Comparison of ENCODE assay signal across 18 cellular contexts in the genomic region with DNA sequence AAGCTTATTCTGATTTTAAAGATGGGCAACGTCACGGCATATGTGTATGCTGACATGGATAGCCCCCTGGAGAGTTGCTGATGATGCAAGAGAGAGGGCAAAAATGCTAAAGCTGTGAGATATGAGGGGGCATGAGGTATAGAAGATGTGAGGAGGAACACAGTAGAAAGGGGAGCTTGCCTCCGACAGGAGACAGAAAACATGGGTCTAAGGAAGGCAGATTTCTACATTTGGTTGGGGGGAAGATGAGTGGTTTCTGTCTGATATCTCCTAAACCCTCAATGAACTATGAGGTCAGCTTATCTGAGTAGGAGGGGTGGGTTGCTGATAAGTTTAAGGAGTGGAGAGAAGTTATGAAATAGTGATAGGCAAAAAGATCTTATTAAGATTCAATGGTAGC.
"Had no signal": no experiment of that assay in that cellular context is flagged by ENCODE, and none has a peak within 500 bp of the region (broad histone marks: within the 10 kb centered on the region; RNA-seq: fewer than 3 reads in every experiment).

No MANE protein-coding gene starts in this region.

- H3K27me3 Mint-ChIP-seq: activated CD4-positive, alpha-beta memory T cell treated with anti-CD3 and anti-CD28 coated beads for 36 hours; activated CD4-positive, alpha-beta T cell treated with anti-CD3 and anti-CD28 coated beads for 36 hours; activated CD8-positive, alpha-beta memory T cell treated with anti-CD3 and anti-CD28 coated beads, Interleukin-2, amount 10 ng/mL, durations not matched to agents 7 days and 5 days; activated naive CD4-positive, alpha-beta T cell treated with anti-CD3 and anti-CD28 coated beads, Interleukin-2, amount 50 U/mL, for 24 hours; activated T-cell treated with anti-CD3 and anti-CD28 coated beads, Interleukin-2, amount 50 U/mL, for 24 hours had no signal

- H3K9me3 Mint-ChIP-seq: activated CD4-positive, alpha-beta memory T cell treated with anti-CD3 and anti-CD28 coated beads for 36 hours; activated naive CD4-positive, alpha-beta T cell treated with anti-CD3 and anti-CD28 coated beads, Interleukin-2, amount 50 U/mL, for 24 hours; activated T-cell treated with anti-CD3 and anti-CD28 coated beads, Interleukin-2, amount 50 U/mL, for 24 hours had no signal

- DNase-seq: activated CD4-positive, alpha-beta memory T cell treated with anti-CD3 and anti-CD28 coated beads for 36 hours; activated CD4-positive, alpha-beta T cell treated with anti-CD3 and anti-CD28 coated beads for 36 hours; activated CD8-positive, alpha-beta memory T cell treated with anti-CD3 and anti-CD28 coated beads, Interleukin-2, amount 10 ng/mL, durations not matched to agents 7 days and 5 days; activated T-cell treated with anti-CD3 and anti-CD28 coated beads, Interleukin-2, amount 50 U/mL, for 24 hours; amniotic stem cell; brain microvascular endothelial cell; cortex of kidney; effector CD8-positive, alpha-beta T cell; pancreas; stimulated activated CD4-positive, alpha-beta T cell treated with anti-CD3 and anti-CD28 coated beads, Interleukin-4, amount 100 ng/mL, for 1 hour; stimulated activated naive CD4-positive, alpha-beta T cell; T1000 had no signal

- H3K9me3 ChIP-seq: pancreas, tibial nerve, vagina had no signal

- FAIRE-seq: frontal cortex, islet of Langerhans, pancreas had no signal

- H3K36me3 ChIP-seq: brain microvascular endothelial cell, pancreas, vagina had no signal

- H3K36me3 Mint-ChIP-seq: activated CD4-positive, alpha-beta memory T cell treated with anti-CD3 and anti-CD28 coated beads for 36 hours had no signal

- H3K27ac ChIP-seq: brain microvascular endothelial cell, pancreas, tibial nerve, vagina had no signal

- H3K4me3 Mint-ChIP-seq: activated CD4-positive, alpha-beta memory T cell treated with anti-CD3 and anti-CD28 coated beads for 36 hours; activated CD4-positive, alpha-beta T cell treated with anti-CD3 and anti-CD28 coated beads for 36 hours; activated CD8-positive, alpha-beta memory T cell treated with anti-CD3 and anti-CD28 coated beads, Interleukin-2, amount 10 ng/mL, durations not matched to agents 7 days and 5 days; activated naive CD4-positive, alpha-beta T cell treated with anti-CD3 and anti-CD28 coated beads, Interleukin-2, amount 50 U/mL, for 24 hours; activated T-cell treated with anti-CD3 and anti-CD28 coated beads, Interleukin-2, amount 50 U/mL, for 24 hours had no signal

- H3K4me3 ChIP-seq: lung, pancreas, tibial nerve, vagina had no signal

- H3K27ac Mint-ChIP-seq: activated CD4-positive, alpha-beta memory T cell treated with anti-CD3 and anti-CD28 coated beads for 36 hours; activated CD4-positive, alpha-beta T cell treated with anti-CD3 and anti-CD28 coated beads for 36 hours; activated CD8-positive, alpha-beta memory T cell treated with anti-CD3 and anti-CD28 coated beads, Interleukin-2, amount 10 ng/mL, durations not matched to agents 7 days and 5 days; activated naive CD4-positive, alpha-beta T cell treated with anti-CD3 and anti-CD28 coated beads, Interleukin-2, amount 50 U/mL, for 24 hours; activated T-cell treated with anti-CD3 and anti-CD28 coated beads, Interleukin-2, amount 50 U/mL, for 24 hours had no signal

- H3K27me3 ChIP-seq: brain microvascular endothelial cell, pancreas, tibial nerve, vagina had no signal
